32 cellular contexts compared by ENCODE assay signal in genomic region chr1:161863549-161863948, GRCh38.
"Had no signal": no experiment of that assay in that cellular context is flagged by ENCODE, and none has a peak within 500 bp of the region (broad histone marks: within the 10 kb centered on the region; RNA-seq: fewer than 3 reads in every experiment).

No MANE protein-coding gene starts in this region.

- H3K27me3 Mint-ChIP-seq: naive B cell; stimulated activated naive CD8-positive, alpha-beta T cell treated with anti-CD3 and anti-CD28 coated beads, Interleukin-15, Interleukin-2, amounts not matched to agents 100 ng/mL and 50 ng/mL, for 24 hours; type B pancreatic cell had no signal

- H3K9me3 Mint-ChIP-seq: mesothelial cell of epicardium; naive B cell; natural killer cell; nephron progenitor cell; neural progenitor cell; stimulated activated effector memory CD8-positive, alpha-beta T cell treated with anti-CD3 and anti-CD28 coated beads, Interleukin-12 subunit alpha, Interleukin-12 subunit beta, amount 100 ng/mL, for 72 hours; stimulated activated naive CD8-positive, alpha-beta T cell treated with anti-CD3 and anti-CD28 coated beads, Interleukin-15, Interleukin-2, amounts not matched to agents 100 ng/mL and 50 ng/mL, for 24 hours; type B pancreatic cell had no signal

- H3K4me1 Mint-ChIP-seq: naive B cell; natural killer cell; nephron progenitor cell; neural progenitor cell; stimulated activated effector memory CD8-positive, alpha-beta T cell treated with anti-CD3 and anti-CD28 coated beads, Interleukin-12 subunit alpha, Interleukin-12 subunit beta, amount 100 ng/mL, for 72 hours had no signal

- ATAC-seq: left cardiac atrium; left lobe of liver; lower lobe of right lung; natural killer cell; right cardiac atrium; sciatic nerve; stimulated activated effector memory CD8-positive, alpha-beta T cell treated with anti-CD3 and anti-CD28 coated beads, Interleukin-12 subunit alpha, Interleukin-12 subunit beta, amount 100 ng/mL, for 72 hours had no signal

- H3K27ac ChIP-seq: lower lobe of right lung, neural progenitor cell, neutrophil, ovary, prostate gland, skin epidermis, spleen, suprapubic skin, thoracic aorta, tibial nerve, uterus had no signal

- H3K36me3 Mint-ChIP-seq: natural killer cell had no signal

- H3K4me3 Mint-ChIP-seq: mesothelial cell of epicardium; naive B cell; natural killer cell; nephron progenitor cell; neural progenitor cell; stimulated activated effector memory CD8-positive, alpha-beta T cell treated with anti-CD3 and anti-CD28 coated beads, Interleukin-12 subunit alpha, Interleukin-12 subunit beta, amount 100 ng/mL, for 72 hours; stimulated activated naive CD8-positive, alpha-beta T cell treated with anti-CD3 and anti-CD28 coated beads, Interleukin-15, Interleukin-2, amounts not matched to agents 100 ng/mL and 50 ng/mL, for 24 hours; type B pancreatic cell had no signal

- H2AFZ ChIP-seq: neural progenitor cell had no signal

- H3K4me2 ChIP-seq: neural progenitor cell had no signal

- H3K27me3 ChIP-seq: neural progenitor cell, neutrophil, ovary, spleen, suprapubic skin, tibial nerve, uterus had no signal

- DNase-seq: hippocampal formation; kidney glomerular epithelial cell; left cardiac atrium; lower lobe of right lung; mammary epithelial cell; mesendoderm; naive B cell; natural killer cell; nephron progenitor cell; occipital lobe; ovary; posterior cingulate gyrus; retina; right cardiac atrium; spleen; stimulated activated CD4-positive, alpha-beta T cell treated with anti-CD3 and anti-CD28 coated beads, Interleukin-4, amount 100 ng/mL, for 24 hours; stimulated activated naive CD4-positive, alpha-beta T cell; uterus had no signal

- H3K4me3 ChIP-seq: lower lobe of right lung, neural progenitor cell, ovary, prostate gland, skin epidermis, spleen, suprapubic skin, thoracic aorta, tibial nerve, uterus had no signal

- H3K36me3 ChIP-seq: neural progenitor cell, ovary, uterus had no signal

- H3K27ac Mint-ChIP-seq: mesothelial cell of epicardium; naive B cell; natural killer cell; neural progenitor cell; stimulated activated effector memory CD8-positive, alpha-beta T cell treated with anti-CD3 and anti-CD28 coated beads, Interleukin-12 subunit alpha, Interleukin-12 subunit beta, amount 100 ng/mL, for 72 hours; type B pancreatic cell had no signal

- H3K4me1 ChIP-seq: lower lobe of right lung, neural progenitor cell, prostate gland, spleen, suprapubic skin, uterus had no signal

- H3K9me3 ChIP-seq: lower lobe of right lung, neutrophil, ovary, prostate gland, spleen, suprapubic skin, thoracic aorta, tibial nerve, uterus had no signal

- FAIRE-seq: keratinocyte had no signal

- H3K9ac ChIP-seq: neural progenitor cell had no signal
